2 cellular contexts compared by ENCODE assay signal in the genomic region with DNA sequence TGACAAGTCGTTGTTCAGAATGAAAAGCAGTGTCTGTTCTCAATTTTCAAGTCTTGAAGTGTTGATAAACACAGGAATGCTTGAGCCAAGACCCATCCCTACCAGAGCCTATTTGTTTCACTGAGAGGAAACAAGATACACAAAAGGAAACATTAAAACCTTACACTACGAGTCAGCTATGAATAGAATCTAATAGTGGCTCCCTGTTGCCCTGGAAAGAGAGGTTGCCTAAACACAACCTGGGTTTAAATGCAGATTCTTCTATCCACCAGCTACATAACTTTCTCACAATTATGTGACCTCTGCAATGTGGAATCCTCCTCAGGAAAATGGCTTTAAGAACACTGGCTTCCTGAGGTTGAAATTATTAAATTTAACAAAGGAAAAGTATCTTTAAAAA.
TF ChIP-seq lines count a peak whose summit lies in the region.

No MANE protein-coding gene starts in this region.

TF ChIP-seq in endothelial cell of umbilical vein, 7 proteins besides CTCF, POLR2A, EP300 and RAD21:
- TF ChIP-seq JUN (IDR thresholded peaks at IDR 0.05; ENCODE audit: borderline replicate concordance, insufficient read depth, insufficient read length, low read depth) (no peak), GATA2 (IDR thresholded peaks at IDR 0.05; ENCODE audit: insufficient read depth, insufficient read length, low read depth, low read length) (no peak), MYC (IDR thresholded peaks at IDR 0.05; ENCODE audit: low read depth, low read length) (no peak), FOS (IDR thresholded peaks at IDR 0.05; ENCODE audit: borderline replicate concordance, insufficient read depth, low read length) (no peak), POLR2AphosphoS5 (IDR thresholded peaks at IDR 0.05; ENCODE audit: insufficient read depth, low read depth, low read length) (no peak), EZH2 (IDR thresholded peaks at IDR 0.05; ENCODE audit: borderline replicate concordance, low read depth, low read length, severe bottlenecking) (no peak)
- TF ChIP-seq, protein P1, sequence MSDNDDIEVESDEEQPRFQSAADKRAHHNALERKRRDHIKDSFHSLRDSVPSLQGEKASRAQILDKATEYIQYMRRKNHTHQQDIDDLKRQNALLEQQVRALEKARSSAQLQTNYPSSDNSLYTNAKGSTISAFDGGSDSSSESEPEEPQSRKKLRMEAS (IDR thresholded peaks at IDR 0.05; ENCODE audit: insufficient read depth, insufficient read length) = no peak
TF ChIP-seq in endothelial cell of umbilical vein: peak in this region for 0.

TF ChIP-seq in GM23338, 12 proteins besides CTCF, POLR2A, EP300 and RAD21:
- no peak for TF ChIP-seq POLR2AphosphoS5 (IDR thresholded peaks at IDR 0.05; ENCODE audit: low read depth)
- TF ChIP-seq, protein P2, sequence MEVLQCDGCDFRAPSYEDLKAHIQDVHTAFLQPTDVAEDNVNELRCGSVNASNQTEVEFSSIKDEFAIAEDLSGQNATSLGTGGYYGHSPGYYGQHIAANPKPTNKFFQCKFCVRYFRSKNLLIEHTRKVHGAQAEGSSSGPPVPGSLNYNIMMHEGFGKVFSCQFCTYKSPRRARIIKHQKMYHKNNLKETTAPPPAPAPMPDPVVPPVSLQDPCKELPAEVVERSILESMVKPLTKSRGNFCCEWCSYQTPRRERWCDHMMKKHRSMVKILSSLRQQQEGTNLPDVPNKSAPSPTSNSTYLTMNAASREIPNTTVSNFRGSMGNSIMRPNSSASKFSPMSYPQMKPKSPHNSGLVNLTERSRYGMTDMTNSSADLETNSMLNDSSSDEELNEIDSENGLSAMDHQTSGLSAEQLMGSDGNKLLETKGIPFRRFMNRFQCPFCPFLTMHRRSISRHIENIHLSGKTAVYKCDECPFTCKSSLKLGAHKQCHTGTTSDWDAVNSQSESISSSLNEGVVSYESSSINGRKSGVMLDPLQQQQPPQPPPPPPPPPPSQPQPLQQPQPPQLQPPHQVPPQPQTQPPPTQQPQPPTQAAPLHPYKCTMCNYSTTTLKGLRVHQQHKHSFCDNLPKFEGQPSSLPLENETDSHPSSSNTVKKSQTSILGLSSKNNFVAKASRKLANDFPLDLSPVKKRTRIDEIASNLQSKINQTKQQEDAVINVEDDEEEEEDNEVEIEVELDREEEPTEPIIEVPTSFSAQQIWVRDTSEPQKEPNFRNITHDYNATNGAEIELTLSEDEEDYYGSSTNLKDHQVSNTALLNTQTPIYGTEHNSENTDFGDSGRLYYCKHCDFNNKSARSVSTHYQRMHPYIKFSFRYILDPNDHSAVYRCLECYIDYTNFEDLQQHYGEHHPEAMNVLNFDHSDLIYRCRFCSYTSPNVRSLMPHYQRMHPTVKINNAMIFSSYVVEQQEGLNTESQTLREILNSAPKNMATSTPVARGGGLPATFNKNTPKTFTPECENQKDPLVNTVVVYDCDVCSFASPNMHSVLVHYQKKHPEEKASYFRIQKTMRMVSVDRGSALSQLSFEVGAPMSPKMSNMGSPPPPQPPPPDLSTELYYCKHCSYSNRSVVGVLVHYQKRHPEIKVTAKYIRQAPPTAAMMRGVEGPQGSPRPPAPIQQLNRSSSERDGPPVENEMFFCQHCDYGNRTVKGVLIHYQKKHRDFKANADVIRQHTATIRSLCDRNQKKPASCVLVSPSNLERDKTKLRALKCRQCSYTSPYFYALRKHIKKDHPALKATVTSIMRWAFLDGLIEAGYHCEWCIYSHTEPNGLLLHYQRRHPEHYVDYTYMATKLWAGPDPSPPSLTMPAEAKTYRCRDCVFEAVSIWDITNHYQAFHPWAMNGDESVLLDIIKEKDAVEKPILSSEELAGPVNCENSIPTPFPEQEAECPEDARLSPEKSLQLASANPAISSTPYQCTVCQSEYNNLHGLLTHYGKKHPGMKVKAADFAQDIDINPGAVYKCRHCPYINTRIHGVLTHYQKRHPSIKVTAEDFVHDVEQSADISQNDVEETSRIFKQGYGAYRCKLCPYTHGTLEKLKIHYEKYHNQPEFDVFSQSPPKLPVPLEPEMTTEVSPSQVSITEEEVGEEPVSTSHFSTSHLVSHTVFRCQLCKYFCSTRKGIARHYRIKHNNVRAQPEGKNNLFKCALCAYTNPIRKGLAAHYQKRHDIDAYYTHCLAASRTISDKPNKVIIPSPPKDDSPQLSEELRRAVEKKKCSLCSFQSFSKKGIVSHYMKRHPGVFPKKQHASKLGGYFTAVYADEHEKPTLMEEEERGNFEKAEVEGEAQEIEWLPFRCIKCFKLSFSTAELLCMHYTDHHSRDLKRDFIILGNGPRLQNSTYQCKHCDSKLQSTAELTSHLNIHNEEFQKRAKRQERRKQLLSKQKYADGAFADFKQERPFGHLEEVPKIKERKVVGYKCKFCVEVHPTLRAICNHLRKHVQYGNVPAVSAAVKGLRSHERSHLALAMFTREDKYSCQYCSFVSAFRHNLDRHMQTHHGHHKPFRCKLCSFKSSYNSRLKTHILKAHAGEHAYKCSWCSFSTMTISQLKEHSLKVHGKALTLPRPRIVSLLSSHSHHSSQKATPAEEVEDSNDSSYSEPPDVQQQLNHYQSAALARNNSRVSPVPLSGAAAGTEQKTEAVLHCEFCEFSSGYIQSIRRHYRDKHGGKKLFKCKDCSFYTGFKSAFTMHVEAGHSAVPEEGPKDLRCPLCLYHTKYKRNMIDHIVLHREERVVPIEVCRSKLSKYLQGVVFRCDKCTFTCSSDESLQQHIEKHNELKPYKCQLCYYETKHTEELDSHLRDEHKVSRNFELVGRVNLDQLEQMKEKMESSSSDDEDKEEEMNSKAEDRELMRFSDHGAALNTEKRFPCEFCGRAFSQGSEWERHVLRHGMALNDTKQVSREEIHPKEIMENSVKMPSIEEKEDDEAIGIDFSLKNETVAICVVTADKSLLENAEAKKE (CRISPR knock-in tag; IDR thresholded peaks at IDR 0.05) = no peak
- TF ChIP-seq STAT1 (IDR thresholded peaks at IDR 0.05; ENCODE audit: unreplicated experiment) = no peak
- TF ChIP-seq, protein P3, sequence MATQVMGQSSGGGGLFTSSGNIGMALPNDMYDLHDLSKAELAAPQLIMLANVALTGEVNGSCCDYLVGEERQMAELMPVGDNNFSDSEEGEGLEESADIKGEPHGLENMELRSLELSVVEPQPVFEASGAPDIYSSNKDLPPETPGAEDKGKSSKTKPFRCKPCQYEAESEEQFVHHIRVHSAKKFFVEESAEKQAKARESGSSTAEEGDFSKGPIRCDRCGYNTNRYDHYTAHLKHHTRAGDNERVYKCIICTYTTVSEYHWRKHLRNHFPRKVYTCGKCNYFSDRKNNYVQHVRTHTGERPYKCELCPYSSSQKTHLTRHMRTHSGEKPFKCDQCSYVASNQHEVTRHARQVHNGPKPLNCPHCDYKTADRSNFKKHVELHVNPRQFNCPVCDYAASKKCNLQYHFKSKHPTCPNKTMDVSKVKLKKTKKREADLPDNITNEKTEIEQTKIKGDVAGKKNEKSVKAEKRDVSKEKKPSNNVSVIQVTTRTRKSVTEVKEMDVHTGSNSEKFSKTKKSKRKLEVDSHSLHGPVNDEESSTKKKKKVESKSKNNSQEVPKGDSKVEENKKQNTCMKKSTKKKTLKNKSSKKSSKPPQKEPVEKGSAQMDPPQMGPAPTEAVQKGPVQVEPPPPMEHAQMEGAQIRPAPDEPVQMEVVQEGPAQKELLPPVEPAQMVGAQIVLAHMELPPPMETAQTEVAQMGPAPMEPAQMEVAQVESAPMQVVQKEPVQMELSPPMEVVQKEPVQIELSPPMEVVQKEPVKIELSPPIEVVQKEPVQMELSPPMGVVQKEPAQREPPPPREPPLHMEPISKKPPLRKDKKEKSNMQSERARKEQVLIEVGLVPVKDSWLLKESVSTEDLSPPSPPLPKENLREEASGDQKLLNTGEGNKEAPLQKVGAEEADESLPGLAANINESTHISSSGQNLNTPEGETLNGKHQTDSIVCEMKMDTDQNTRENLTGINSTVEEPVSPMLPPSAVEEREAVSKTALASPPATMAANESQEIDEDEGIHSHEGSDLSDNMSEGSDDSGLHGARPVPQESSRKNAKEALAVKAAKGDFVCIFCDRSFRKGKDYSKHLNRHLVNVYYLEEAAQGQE (IDR thresholded peaks at IDR 0.05; ENCODE audit: unreplicated experiment) = no peak
- TF ChIP-seq EZH2phosphoT487 (IDR thresholded peaks at IDR 0.05; ENCODE audit: unreplicated experiment) = no peak
- TF ChIP-seq, protein P4, sequence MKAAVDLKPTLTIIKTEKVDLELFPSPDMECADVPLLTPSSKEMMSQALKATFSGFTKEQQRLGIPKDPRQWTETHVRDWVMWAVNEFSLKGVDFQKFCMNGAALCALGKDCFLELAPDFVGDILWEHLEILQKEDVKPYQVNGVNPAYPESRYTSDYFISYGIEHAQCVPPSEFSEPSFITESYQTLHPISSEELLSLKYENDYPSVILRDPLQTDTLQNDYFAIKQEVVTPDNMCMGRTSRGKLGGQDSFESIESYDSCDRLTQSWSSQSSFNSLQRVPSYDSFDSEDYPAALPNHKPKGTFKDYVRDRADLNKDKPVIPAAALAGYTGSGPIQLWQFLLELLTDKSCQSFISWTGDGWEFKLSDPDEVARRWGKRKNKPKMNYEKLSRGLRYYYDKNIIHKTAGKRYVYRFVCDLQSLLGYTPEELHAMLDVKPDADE (IDR thresholded peaks at IDR 0.05) = no peak
- TF ChIP-seq ZNF114 (CRISPR knock-in tag; IDR thresholded peaks at IDR 0.05) = no peak
- no peak for TF ChIP-seq ZNF331 (CRISPR knock-in tag; IDR thresholded peaks at IDR 0.05; ENCODE audit: low read depth)
